Comparison of ENCODE assay signal across 8 cellular contexts in the genomic region with DNA sequence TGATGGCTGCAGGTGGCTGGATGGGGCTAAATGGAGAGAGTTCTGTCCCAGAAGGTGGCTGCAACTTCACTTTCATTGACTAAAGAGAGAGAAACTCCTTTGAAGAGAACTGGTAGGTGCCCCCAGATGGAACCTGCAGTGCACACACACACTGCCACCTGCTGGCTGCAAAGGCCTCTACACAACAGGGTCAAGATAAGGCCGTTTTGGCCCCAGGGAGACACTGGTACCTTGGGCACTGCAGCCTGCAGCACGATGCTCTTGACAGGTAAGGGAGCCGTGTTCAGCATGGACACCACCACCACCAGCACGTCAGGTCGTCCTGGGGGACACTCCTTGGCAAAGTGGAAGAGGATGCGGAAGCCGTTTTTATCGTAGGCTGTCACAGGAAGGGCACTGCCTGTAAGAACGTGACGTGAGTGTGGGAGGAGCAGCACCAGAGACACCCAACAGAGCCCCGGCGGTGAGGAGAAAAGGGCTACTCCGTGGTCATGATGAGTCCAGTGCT. TPM values are rescaled to one million over a fixed set of nuclear protein-coding genes. Genes with fewer than 3 reads are reported as not detected.
DNase-seq lines count a peak whose midpoint lies in the region; ATAC-seq and TF ChIP-seq lines count a peak whose summit lies in the region.

No MANE protein-coding gene starts in this region.

- H3K27ac ChIP-seq in brain microvascular endothelial cell = no peak overlapping the region

- DNase-seq in Right ventricle myocardium inferior (ENCODE audit: missing footprints) (peak; percentile 70), cardiac septum (ENCODE audit: low spot score) (no peak), NCI-H1694 (lab: John Stamatoyannopoulos, UW) (peak; percentile 3), UCSD-AML1 (lab: John Stamatoyannopoulos, UW; ENCODE audit: unreplicated experiment) (peak; percentile 45), brain microvascular endothelial cell (peak; percentile 39), iris pigment epithelial cell (ENCODE audit: low read depth) (peak; percentile 75)
- DNase-seq in stimulated activated CD4-positive, alpha-beta T cell treated with anti-CD3 and anti-CD28 coated beads, Interleukin-2, amount 100 ng/mL, for 4 hours (ENCODE audit: low read depth) = peak; percentile 56

- intact Hi-C loops in Right ventricle myocardium inferior (cut with DNase I) = no loop called here
- intact Hi-C loops in cardiac septum (cut with DNase I) = no loop called here

- H3K27me3 ChIP-seq in brain microvascular endothelial cell (replicated peaks) = no peaks in the 10 kb centered on the region

- no peak overlapping the region for H3K4me3 ChIP-seq in brain microvascular endothelial cell (ENCODE audit: low read depth, low read length)

- peak; percentile 94 for TF ChIP-seq CTCF in brain microvascular endothelial cell (IDR thresholded peaks at IDR 0.05; ENCODE audit: low read depth, low read length, missing control alignments)

- peaks cover 76% of the 10 kb centered on the region for H3K36me3 ChIP-seq in brain microvascular endothelial cell (replicated peaks)

- in situ Hi-C loops in brain microvascular endothelial cell (cut with HindIII; ENCODE audit: low pct_ligation_motif_present, low sequenced_read_pairs) = no loop called here

- ATAC-seq in Right ventricle myocardium inferior (peak; percentile 53), HG03457 (IDR thresholded peaks at IDR 0.05; ENCODE audit: unreplicated experiment) (no peak)

RNA-seq across cellular contexts. Expression of gene GGA3, which starts 22.7 kb away (rescaled TPM):
- total RNA-seq in Right ventricle myocardium inferior = 25.1 TPM
- 24.2 TPM for total RNA-seq in cardiac septum

RNA-seq across cellular contexts. Expression of gene MRPS7, which starts 22.9 kb away (rescaled TPM):
- total RNA-seq in Right ventricle myocardium inferior = 123 TPM
- 102 TPM for total RNA-seq in cardiac septum

RNA-seq across cellular contexts. Expression of gene MIF4GD, which starts 32.3 kb away (rescaled TPM):
- total RNA-seq in Right ventricle myocardium inferior (15.1 TPM), cardiac septum (18.1 TPM)

RNA-seq across cellular contexts. Expression of gene NUP85, which starts 33.3 kb away (rescaled TPM):
- total RNA-seq in Right ventricle myocardium inferior (28.7 TPM), cardiac septum (26.3 TPM)

RNA-seq across cellular contexts. Expression of gene SLC25A19, which starts 50.5 kb away (rescaled TPM):
- total RNA-seq in Right ventricle myocardium inferior = 19.5 TPM
- 8.5 TPM for total RNA-seq in cardiac septum
